In the genomic region with DNA sequence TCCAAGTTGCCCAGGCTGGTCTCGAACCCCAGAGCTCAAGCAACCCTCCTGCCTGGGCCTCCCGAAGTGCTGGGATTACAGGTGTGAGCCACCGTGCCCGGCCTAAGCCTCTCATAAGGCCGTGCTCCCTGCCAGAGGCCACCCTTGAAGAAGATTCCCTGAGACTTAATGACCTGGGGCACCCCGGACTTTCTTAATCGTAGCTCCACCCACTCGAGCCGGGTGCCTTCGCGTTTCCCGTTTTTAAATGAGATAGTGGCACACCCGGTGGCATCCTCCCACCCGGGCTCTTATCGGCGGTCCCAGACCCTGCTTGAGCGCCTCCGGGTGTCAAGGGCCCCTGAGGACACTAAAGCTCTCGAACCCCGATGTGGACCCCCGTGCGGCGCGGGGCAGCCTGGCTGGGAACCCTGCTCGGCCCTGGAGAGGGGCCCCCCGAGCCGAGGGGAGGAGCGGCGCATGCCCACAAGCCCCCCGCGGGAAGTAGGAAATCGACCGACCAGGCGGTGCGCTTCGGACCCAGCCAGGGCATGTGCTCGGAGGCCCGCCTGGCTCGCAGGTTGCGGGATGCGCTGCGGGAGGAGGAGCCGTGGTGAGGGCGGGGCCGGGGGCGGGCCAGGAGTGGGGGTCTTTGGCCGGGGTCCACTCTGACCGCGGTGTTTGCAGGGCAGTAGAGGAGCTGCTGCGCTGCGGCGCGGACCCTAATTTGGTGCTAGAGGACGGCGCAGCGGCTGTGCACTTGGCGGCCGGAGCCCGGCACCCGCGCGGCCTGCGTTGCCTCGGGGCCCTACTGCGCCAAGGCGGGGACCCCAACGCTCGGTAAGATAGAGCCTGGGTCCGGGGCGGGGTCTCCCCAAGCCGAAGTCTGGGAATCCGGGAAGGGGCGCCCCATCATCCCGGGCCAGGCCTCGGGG, we compare ENCODE assay signal across 8 cellular contexts. TPM values are rescaled to one million over a fixed set of nuclear protein-coding genes. Genes with fewer than 3 reads are reported as not detected.
A peak's percentile ranks its signal among the peaks of the same experiment; 100 is the strongest.
DNase-seq lines count a peak whose midpoint lies in the region; ATAC-seq and TF ChIP-seq lines count a peak whose summit lies in the region.

A gene with protein sequence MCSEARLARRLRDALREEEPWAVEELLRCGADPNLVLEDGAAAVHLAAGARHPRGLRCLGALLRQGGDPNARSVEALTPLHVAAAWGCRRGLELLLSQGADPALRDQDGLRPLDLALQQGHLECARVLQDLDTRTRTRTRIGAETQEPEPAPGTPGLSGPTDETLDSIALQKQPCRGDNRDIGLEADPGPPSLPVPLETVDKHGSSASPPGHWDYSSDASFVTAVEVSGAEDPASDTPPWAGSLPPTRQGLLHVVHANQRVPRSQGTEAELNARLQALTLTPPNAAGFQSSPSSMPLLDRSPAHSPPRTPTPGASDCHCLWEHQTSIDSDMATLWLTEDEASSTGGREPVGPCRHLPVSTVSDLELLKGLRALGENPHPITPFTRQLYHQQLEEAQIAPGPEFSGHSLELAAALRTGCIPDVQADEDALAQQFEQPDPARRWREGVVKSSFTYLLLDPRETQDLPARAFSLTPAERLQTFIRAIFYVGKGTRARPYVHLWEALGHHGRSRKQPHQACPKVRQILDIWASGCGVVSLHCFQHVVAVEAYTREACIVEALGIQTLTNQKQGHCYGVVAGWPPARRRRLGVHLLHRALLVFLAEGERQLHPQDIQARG (plus strand): TSS at position 511 of the 914 bp plus-strand sequence. CDS start 20 bp downstream, at position 531.

- POLR2A ChIA-PET in SK-N-SH (lab: Yijun Ruan, JAX) = interaction anchor here (0.6 to 3.5 kb wide), 6 partner anchors 11 to 67 kb away, joined by 3 to 16 read pairs (median 4); a partner anchor contains a TSS

- peaks cover 7% of the 10 kb centered on the region for H3K36me3 Mint-ChIP-seq in chondrocyte (ENCODE audit: low read depth)

- no peaks in the 10 kb centered on the region for H3K9me2 ChIP-seq in SK-N-SH

- H3K27me3 ChIP-seq in H7 (ENCODE audit: control insufficient read depth, insufficient read depth, low read length) = peaks cover 6% of the 10 kb centered on the region; the same call in 1 of the 2 replicates
- H3K27me3 ChIP-seq in SK-N-SH (ENCODE audit: insufficient read depth) = no peaks in the 10 kb centered on the region
- H3K27me3 ChIP-seq in thymus (ENCODE audit: control insufficient read depth, insufficient read depth) = no peaks in the 10 kb centered on the region

- CTCF ChIA-PET in SK-N-SH (lab: Yijun Ruan, JAX) = interaction anchor here (0.6 to 4.6 kb wide), 25 partner anchors 10 to 509 kb away, joined by 3 to 35 read pairs (median 5); a partner anchor contains a TSS

- no peak within 1 kb of the TSS for H3K9ac ChIP-seq in SK-N-SH

- peak within 1 kb of the TSS; percentile 68 for H3K4me3 ChIP-seq in H7 (ENCODE audit: insufficient read depth, low read depth, low read length)
- H3K4me3 ChIP-seq in SK-N-SH (ENCODE audit: low read depth in 2 of 2, low read length in 1 of 2) = peak within 1 kb of the TSS; percentile 36 to 62
- H3K4me3 ChIP-seq in mesodermal cell (ENCODE audit: extremely low read depth, insufficient read depth, low read length, poor library complexity, severe bottlenecking) = peak within 1 kb of the TSS; percentile 27
- peak within 1 kb of the TSS; percentile 49 for H3K4me3 ChIP-seq in thymus (ENCODE audit: low read length)

- H3K4me2 ChIP-seq in SK-N-SH = peak within 1 kb of the TSS; percentile 93

- no peak for TF ChIP-seq CTCF in SK-N-SH (IDR thresholded peaks at IDR 0.05)
- no peak for TF ChIP-seq CTCF in chondrocyte (IDR thresholded peaks at IDR 0.05)

- 28% methylated on average over 32 of the region's 75 CpGs for WGBS in SK-N-SH (ENCODE audit: low lambda C conversion rate)
- WGBS in mesodermal cell (ENCODE audit: insufficient coverage in 2 of 2), 2 experiments = 30 to 38% methylated on average over 53 to 75 of the region's 75 CpGs
- 6% methylated on average over 75 of the region's 75 CpGs for WGBS in thymus

- H3K9me3 ChIP-seq in SK-N-SH (no peaks in the 10 kb centered on the region), mesodermal cell (ENCODE audit: control insufficient read depth, low read length) (peaks cover 3% of the 10 kb centered on the region), thymus (ENCODE audit: control insufficient read depth) (no peaks in the 10 kb centered on the region)

- DNase-seq in D341Med (ENCODE audit: low spot score) (peak; percentile 52), H7 (peak; percentile 91), SK-N-SH (peak; percentile 95), chondrocyte (ENCODE audit: low spot score) (no peak), middle frontal gyrus (ENCODE audit: extremely low spot score, low spot score) (no peak)

- no peak for ATAC-seq in HG03108 (IDR thresholded peaks at IDR 0.05; ENCODE audit: unreplicated experiment)

- no peaks in the 10 kb centered on the region for H4K20me1 ChIP-seq in SK-N-SH (ENCODE audit: insufficient read depth)

- H3K27ac ChIP-seq in SK-N-SH (ENCODE audit: low read depth in 2 of 2, low read length in 1 of 2) (peak within 1 kb of the TSS in 1 of 2 experiments; percentile 17; a peak in 1 of 4 replicates), mesodermal cell (ENCODE audit: low read depth, low read length, severe bottlenecking) (no peak within 1 kb of the TSS), thymus (ENCODE audit: low read depth) (peak within 1 kb of the TSS; percentile 31)

- peaks cover 0 to 2% of the 10 kb centered on the region in 2 experiments; a peak in 1 of 4 replicates for H3K4me1 ChIP-seq in SK-N-SH (ENCODE audit: control insufficient read depth in 1 of 2, insufficient read depth in 2 of 2, low read depth in 1 of 2, low read length in 1 of 2)
- H3K4me1 ChIP-seq in mesodermal cell (ENCODE audit: control insufficient read depth, insufficient read depth, low read length, poor library complexity, severe bottlenecking) = no peaks in the 10 kb centered on the region
- peaks cover 3% of the 10 kb centered on the region for H3K4me1 ChIP-seq in thymus (ENCODE audit: control insufficient read depth, insufficient read depth, low read length)

- TF ChIP-seq EP300 in SK-N-SH (IDR thresholded peaks at IDR 0.05; ENCODE audit: borderline replicate concordance in 1 of 2, low read depth in 1 of 2, low read length in 1 of 2) = no peak

- peak within 1 kb of the TSS; percentile 86 for H2AFZ ChIP-seq in SK-N-SH (ENCODE audit: low read depth)

- H3K27ac Mint-ChIP-seq in chondrocyte (ENCODE audit: unreplicated experiment) = no peak within 1 kb of the TSS

- H3K36me3 ChIP-seq in H7 (replicated peaks; ENCODE audit: control insufficient read depth, insufficient read depth, low read length) = peaks cover 21% of the 10 kb centered on the region
- H3K36me3 ChIP-seq in SK-N-SH (replicated peaks in 1 of 2; ENCODE audit: control insufficient read depth in 1 of 2, insufficient read depth in 2 of 2, low read length in 1 of 2) = peaks cover 0 to 3% of the 10 kb centered on the region in 2 experiments
- peaks cover 31% of the 10 kb centered on the region for H3K36me3 ChIP-seq in mesodermal cell (ENCODE audit: control insufficient read depth, insufficient read depth, low read length)
- H3K36me3 ChIP-seq in thymus (ENCODE audit: control insufficient read depth, insufficient read depth) = peaks cover 30% of the 10 kb centered on the region

- H3K79me2 ChIP-seq in SK-N-SH (ENCODE audit: insufficient read depth) = no peaks in the 10 kb centered on the region

- no peaks in the 10 kb centered on the region for H3K27me3 Mint-ChIP-seq in chondrocyte (ENCODE audit: low read depth)

- H3F3A ChIP-seq in SK-N-SH (replicated peaks; ENCODE audit: insufficient read depth) = peaks cover 19% of the 10 kb centered on the region

- H3K4me3 Mint-ChIP-seq in chondrocyte (ENCODE audit: unreplicated experiment) = peak within 1 kb of the TSS; percentile 62

- peaks cover 9% of the 10 kb centered on the region for H3K4me1 Mint-ChIP-seq in chondrocyte (ENCODE audit: low read depth)

- no peak for TF ChIP-seq RAD21 in SK-N-SH (IDR thresholded peaks at IDR 0.05; ENCODE audit: low read length)

- H3K9me3 Mint-ChIP-seq in chondrocyte (ENCODE audit: low read depth) = no peaks in the 10 kb centered on the region

TF ChIP-seq in SK-N-SH, 30 proteins besides CTCF, POLR2A, EP300 and RAD21 (continues in another document):
- TF ChIP-seq NRF1 (IDR thresholded peaks at IDR 0.05; ENCODE audit: low read depth, low read length) = peak; percentile 61
- TF ChIP-seq TEAD4 (IDR thresholded peaks at IDR 0.05; ENCODE audit: borderline replicate concordance, insufficient read depth) = no peak
- TF ChIP-seq POLR2AphosphoS5 (IDR thresholded peaks at IDR 0.05; ENCODE audit: low read depth, low read length) = no peak
- TF ChIP-seq FOXM1 (IDR thresholded peaks at IDR 0.05; ENCODE audit: low read depth) = no peak
- peak; percentile 96 for TF ChIP-seq MXI1 (IDR thresholded peaks at IDR 0.05; ENCODE audit: low read depth, low read length)
- TF ChIP-seq FOXJ3 (CRISPR knock-in tag; IDR thresholded peaks at IDR 0.05) = no peak
- no peak for TF ChIP-seq ELF1 (IDR thresholded peaks at IDR 0.05)

RNA-seq across cellular contexts. Expression of the gene that starts here (rescaled TPM):
- 18.0 and 22.7 TPM in 2 replicates for total RNA-seq in H7 (2014; rRNA removed; shearing (Covaris generic))
- polyA plus RNA-seq in SK-N-SH (2012; rRNA removed) (2.2 and 2.6 TPM in 2 replicates), thymus (0.64 TPM)
- 0.88 and 1.9 TPM in 2 replicates for polyA plus RNA-seq in SK-N-SH (2012; cell fraction: cytosol; rRNA removed)
- polyA plus RNA-seq in SK-N-SH (2012; cell fraction: nucleus; rRNA removed) = 9.7 and 16.9 TPM in 2 replicates
- 0.38 to 0.57 TPM (median 0.53 TPM) in 3 replicates for total RNA-seq in chondrocyte
- 2.9 TPM for polyA plus RNA-seq in mesodermal cell (2013, experiment 1 of 2)
- 3.0 TPM for polyA plus RNA-seq in mesodermal cell (2013, experiment 2 of 2)

Comparison
In these comparisons a context has a peak if more than half of its experiments do, and no peak if none do; other contexts are left out.
1. RNA of the gene that starts here (total RNA-seq): 18.0 to 22.7 TPM in H7; 0.38 to 0.57 TPM in chondrocyte; every median in the first group is over 10 times any median in the second.
2. DNase-seq: peak in D341Med (single experiment), H7 (single experiment) and SK-N-SH (single experiment); none in chondrocyte (single experiment) and middle frontal gyrus (single experiment).
3. Peak in every context shown above with its lines, with median percentiles within 50 percentile points of each other: H3K4me3 ChIP-seq.